In genomic region chr12:104752883-104753282, GRCh38 we compare ENCODE assay signal across 15 cellular contexts.
DNase-seq lines count a peak whose midpoint lies in the region; ATAC-seq and TF ChIP-seq lines count a peak whose summit lies in the region.
"Had no signal": no experiment of that assay in that cellular context is flagged by ENCODE, and none has a peak within 500 bp of the region (broad histone marks: within the 10 kb centered on the region; RNA-seq: fewer than 3 reads in every experiment).

No MANE protein-coding gene starts in this region.

- H3K36me3 ChIP-seq in H7 (replicated peaks; ENCODE audit: control insufficient read depth, insufficient read depth, low read length) = no peaks in the 10 kb centered on the region
- H3K36me3 ChIP-seq: MG63 had no signal

- CTCF ChIA-PET in activated naive CD4-positive, alpha-beta T cell treated with anti-CD3 and anti-CD28 coated beads for 36 hours (lab: Charles Lee) = no interaction called here

- no peaks in the 10 kb centered on the region for H3K27me3 ChIP-seq in H7 (ENCODE audit: control insufficient read depth, insufficient read depth, low read length)
- H3K27me3 ChIP-seq: BLaER1 treated with 17β-estradiol and CSF1 and Interleukin-3, amounts not matched to agents 10 nM and 100 nM; MG63 had no signal

- peaks cover 48% of the 10 kb centered on the region for H3K4me1 Mint-ChIP-seq in CD14-positive monocyte
- peaks cover 37 to 38% of the 10 kb centered on the region in 2 donors for H3K4me1 Mint-ChIP-seq in effector memory CD8-positive, alpha-beta T cell (ENCODE audit: low read depth in 2 of 2)
- H3K4me1 Mint-ChIP-seq in activated naive CD4-positive, alpha-beta T cell treated with anti-CD3 and anti-CD28 coated beads for 36 hours (ENCODE audit: low read depth) = peaks cover 24% of the 10 kb centered on the region

- no peak for DNase-seq in CD14-positive monocyte (ENCODE audit: low spot score)
- peak; percentile 2 for DNase-seq in H7
- DNase-seq in MV-4-11 (lab: John Stamatoyannopoulos, UW) = peak; percentile 36
- DNase-seq in effector memory CD8-positive, alpha-beta T cell = no peak
- DNase-seq in activated naive CD4-positive, alpha-beta T cell treated with anti-CD3 and anti-CD28 coated beads for 36 hours = no peak
- no peak for DNase-seq in SIG-M5 (lab: John Stamatoyannopoulos, UW)
- DNase-seq: Kasumi-1, MG63, NCI-H187 treated with DMSO at 0.1 percent for 48 hours, NCI-H526, PC-9 had no signal

- H3K4me3 ChIP-seq in H7 (ENCODE audit: insufficient read depth, low read depth, low read length) = no peak overlapping the region
- H3K4me3 ChIP-seq: A549; BLaER1 treated with 17β-estradiol and CSF1 and Interleukin-3, amounts not matched to agents 10 nM and 100 nM; MG63; PC-9 had no signal

- peaks cover 40 to 42% of the 10 kb centered on the region in 2 donors for H3K36me3 Mint-ChIP-seq in CD14-positive monocyte
- H3K36me3 Mint-ChIP-seq in effector memory CD8-positive, alpha-beta T cell (ENCODE audit: insufficient read depth) = peaks cover 8% of the 10 kb centered on the region
- H3K36me3 Mint-ChIP-seq in activated naive CD4-positive, alpha-beta T cell treated with anti-CD3 and anti-CD28 coated beads for 36 hours (ENCODE audit: low read depth) = peaks cover 16% of the 10 kb centered on the region

- TF ChIP-seq CTCF in CD14-positive monocyte (IDR thresholded peaks at IDR 0.05) = no peak

- intact Hi-C loops in CD14-positive monocyte (cut with micrococcal nuclease) = no loop called here
- intact Hi-C loops in activated naive CD4-positive, alpha-beta T cell treated with anti-CD3 and anti-CD28 coated beads for 36 hours (cut with micrococcal nuclease) = no loop called here

- no peaks in the 10 kb centered on the region for H3K27me3 Mint-ChIP-seq in CD14-positive monocyte (ENCODE audit: low read depth in 3 of 3)
- no peaks in the 10 kb centered on the region for H3K27me3 Mint-ChIP-seq in effector memory CD8-positive, alpha-beta T cell
- H3K27me3 Mint-ChIP-seq in activated naive CD4-positive, alpha-beta T cell treated with anti-CD3 and anti-CD28 coated beads for 36 hours (ENCODE audit: low read depth) = no peaks in the 10 kb centered on the region

- no peak for ATAC-seq in effector memory CD8-positive, alpha-beta T cell (replicated peaks)
- ATAC-seq in HG03520 (IDR thresholded peaks at IDR 0.05; ENCODE audit: unreplicated experiment) (no peak), HG03565 (IDR thresholded peaks at IDR 0.05; ENCODE audit: unreplicated experiment) (no peak)
- ATAC-seq: A549 had no signal

- peaks cover 0 to 2% (median 0%) of the 10 kb centered on the region in 7 donors for H3K9me3 Mint-ChIP-seq in CD14-positive monocyte
- no peaks in the 10 kb centered on the region for H3K9me3 Mint-ChIP-seq in effector memory CD8-positive, alpha-beta T cell
- H3K9me3 Mint-ChIP-seq in activated naive CD4-positive, alpha-beta T cell treated with anti-CD3 and anti-CD28 coated beads for 36 hours = no peaks in the 10 kb centered on the region

- H3K27ac Mint-ChIP-seq in CD14-positive monocyte = peak overlapping the region in 6 of 7 donors; percentile 7 to 89 (median 58)
- peak overlapping the region; percentile 44 to 64 for H3K27ac Mint-ChIP-seq in effector memory CD8-positive, alpha-beta T cell
- no peak overlapping the region for H3K27ac Mint-ChIP-seq in activated naive CD4-positive, alpha-beta T cell treated with anti-CD3 and anti-CD28 coated beads for 36 hours

- H3K4me3 Mint-ChIP-seq in CD14-positive monocyte = no peak overlapping the region
- H3K4me3 Mint-ChIP-seq in effector memory CD8-positive, alpha-beta T cell = no peak overlapping the region
- H3K4me3 Mint-ChIP-seq in activated naive CD4-positive, alpha-beta T cell treated with anti-CD3 and anti-CD28 coated beads for 36 hours = no peak overlapping the region

Comparison
In these comparisons a context has a peak if more than half of its experiments do, and no peak if none do; other contexts are left out.
1. DNase-seq: peak in H7 (single experiment) and MV-4-11 (single experiment); none in CD14-positive monocyte (single experiment), effector memory CD8-positive, alpha-beta T cell (0 of 3), activated naive CD4-positive, alpha-beta T cell treated with anti-CD3 and anti-CD28 coated beads for 36 hours (single experiment) and SIG-M5 (single experiment).